Comparison of ENCODE assay signal across 10 cellular contexts in the genomic region with DNA sequence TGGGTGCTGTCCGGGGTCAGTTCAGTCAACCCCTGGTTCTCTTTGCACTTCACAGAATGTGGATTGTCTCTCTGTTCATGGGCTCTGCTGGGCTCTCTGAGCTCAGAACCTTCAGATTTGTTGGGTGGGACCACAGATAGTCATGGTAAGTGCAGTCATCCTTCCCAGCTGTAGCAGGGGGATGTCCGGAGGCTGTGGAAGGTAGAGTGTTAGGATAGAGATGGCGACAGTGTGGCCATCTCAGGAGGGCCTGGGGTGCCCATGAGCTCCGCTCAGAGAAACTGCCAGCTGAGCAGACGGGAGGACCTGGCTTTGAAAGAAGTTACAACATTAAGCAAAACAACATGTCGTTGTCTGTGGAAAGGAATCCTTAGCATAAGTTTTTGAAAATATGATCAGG.
A peak's percentile ranks its signal among the peaks of the same experiment; 100 is the strongest.
DNase-seq lines count a peak whose midpoint lies in the region; ATAC-seq and FAIRE-seq lines count a peak whose summit lies in the region.
"Had no signal": no experiment of that assay in that cellular context is flagged by ENCODE, and none has a peak within 500 bp of the region (broad histone marks: within the 10 kb centered on the region; RNA-seq: fewer than 3 reads in every experiment).

No MANE protein-coding gene starts in this region.

- H3K9me3 Mint-ChIP-seq in activated naive CD4-positive, alpha-beta T cell treated with anti-CD3 and anti-CD28 coated beads, Interleukin-2, amount 10 ng/mL, durations not matched to agents 7 days and 5 days = no peaks in the 10 kb centered on the region
- no peaks in the 10 kb centered on the region for H3K9me3 Mint-ChIP-seq in activated CD4-positive, alpha-beta memory T cell treated with anti-CD3 and anti-CD28 coated beads for 36 hours

- no peak for FAIRE-seq in frontal cortex (lab: Jason Lieb, UNC)

- intact Hi-C loops in activated CD4-positive, alpha-beta memory T cell treated with anti-CD3 and anti-CD28 coated beads for 36 hours (cut with micrococcal nuclease) = loop anchor here (5.0 kb wide), 2 partner anchors 139 to 309 kb away; no protein-coding TSS in a partner anchor

- peak; percentile 28 for ATAC-seq in HG02798 (IDR thresholded peaks at IDR 0.05; ENCODE audit: poor library complexity, unreplicated experiment)

- peak overlapping the region; percentile 86 for H3K27ac ChIP-seq in temporal lobe (ENCODE audit: low read depth, low read length)

- CTCF ChIA-PET in activated naive CD4-positive, alpha-beta T cell treated with anti-CD3 and anti-CD28 coated beads, Interleukin-2, amount 10 ng/mL, durations not matched to agents 7 days and 5 days (lab: Charles Lee) = interaction anchor here (1.0 to 3.2 kb wide), 2 partner anchors 19 to 36 kb away, joined by 4 to 12 read pairs; no protein-coding TSS in a partner anchor
- CTCF ChIA-PET in activated CD4-positive, alpha-beta memory T cell treated with anti-CD3 and anti-CD28 coated beads for 36 hours (lab: Charles Lee) = interaction anchor here (0.8 to 2.7 kb wide), 6 partner anchors 10 to 360 kb away, joined by 3 to 10 read pairs (median 5); no protein-coding TSS in a partner anchor

- H3K27me3 Mint-ChIP-seq in activated naive CD4-positive, alpha-beta T cell treated with anti-CD3 and anti-CD28 coated beads, Interleukin-2, amount 10 ng/mL, durations not matched to agents 7 days and 5 days = no peaks in the 10 kb centered on the region
- no peaks in the 10 kb centered on the region for H3K27me3 Mint-ChIP-seq in activated CD4-positive, alpha-beta memory T cell treated with anti-CD3 and anti-CD28 coated beads for 36 hours

- H3K4me1 Mint-ChIP-seq in activated naive CD4-positive, alpha-beta T cell treated with anti-CD3 and anti-CD28 coated beads, Interleukin-2, amount 10 ng/mL, durations not matched to agents 7 days and 5 days = peaks cover 59% of the 10 kb centered on the region
- peaks cover 45% of the 10 kb centered on the region for H3K4me1 Mint-ChIP-seq in activated CD4-positive, alpha-beta memory T cell treated with anti-CD3 and anti-CD28 coated beads for 36 hours (ENCODE audit: low read depth)

- H3K4me3 Mint-ChIP-seq in activated naive CD4-positive, alpha-beta T cell treated with anti-CD3 and anti-CD28 coated beads, Interleukin-2, amount 10 ng/mL, durations not matched to agents 7 days and 5 days = peak overlapping the region; percentile 47
- no peak overlapping the region for H3K4me3 Mint-ChIP-seq in activated CD4-positive, alpha-beta memory T cell treated with anti-CD3 and anti-CD28 coated beads for 36 hours
- H3K4me3 Mint-ChIP-seq: brain had no signal

- peaks cover 14% of the 10 kb centered on the region for H3K36me3 Mint-ChIP-seq in activated naive CD4-positive, alpha-beta T cell treated with anti-CD3 and anti-CD28 coated beads, Interleukin-2, amount 10 ng/mL, durations not matched to agents 7 days and 5 days
- H3K36me3 Mint-ChIP-seq in activated CD4-positive, alpha-beta memory T cell treated with anti-CD3 and anti-CD28 coated beads for 36 hours = peaks cover 5% of the 10 kb centered on the region
- H3K36me3 Mint-ChIP-seq: brain had no signal

- POLR2A ChIA-PET in activated CD4-positive, alpha-beta memory T cell treated with anti-CD3 and anti-CD28 coated beads for 36 hours (lab: Charles Lee) = interaction anchor here (1.0 to 2.6 kb wide), 5 partner anchors 8 to 109 kb away, joined by 3 to 24 read pairs (median 5); no protein-coding TSS in a partner anchor

- H3K27ac Mint-ChIP-seq in activated naive CD4-positive, alpha-beta T cell treated with anti-CD3 and anti-CD28 coated beads, Interleukin-2, amount 10 ng/mL, durations not matched to agents 7 days and 5 days = peak overlapping the region; percentile 81
- H3K27ac Mint-ChIP-seq in activated CD4-positive, alpha-beta memory T cell treated with anti-CD3 and anti-CD28 coated beads for 36 hours = peak overlapping the region; percentile 52

- DNase-seq in activated naive CD4-positive, alpha-beta T cell treated with anti-CD3 and anti-CD28 coated beads, Interleukin-2, amount 10 ng/mL, durations not matched to agents 7 days and 5 days = no peak
- no peak for DNase-seq in activated naive CD4-positive, alpha-beta T cell treated with anti-CD3 and anti-CD28 coated beads, Interleukin-2, amount 50 U/mL, for 16 hours
- no peak for DNase-seq in activated CD4-positive, alpha-beta memory T cell treated with anti-CD3 and anti-CD28 coated beads for 36 hours
- DNase-seq in frontal cortex (ENCODE audit: low spot score in 2 of 2) = no peak
- DNase-seq in GF-D8 (lab: John Stamatoyannopoulos, UW) = no peak
- no peak for DNase-seq in NCI-H146 (lab: John Stamatoyannopoulos, UW)
- DNase-seq: heart right ventricle had no signal
